In genomic region chr7:124915242-124915641, GRCh38 we compare ENCODE assay signal across 21 cellular contexts. TPM values are rescaled to one million over a fixed set of nuclear protein-coding genes. Genes with fewer than 3 reads are reported as not detected.
DNase-seq lines count a peak whose midpoint lies in the region; ATAC-seq and TF ChIP-seq lines count a peak whose summit lies in the region.
"Had no signal": no experiment of that assay in that cellular context is flagged by ENCODE, and none has a peak within 500 bp of the region (broad histone marks: within the 10 kb centered on the region; RNA-seq: fewer than 3 reads in every experiment).

No MANE protein-coding gene starts in this region.

- H3K27ac ChIP-seq in upper lobe of right lung (no peak overlapping the region), left ventricle myocardium inferior (replicated peaks) (no peak overlapping the region)
- H3K27ac ChIP-seq: A549, dorsolateral prefrontal cortex, esophagus muscularis mucosa, spleen had no signal

- H3K36me3 ChIP-seq in upper lobe of right lung (peaks cover 14% of the 10 kb centered on the region), left ventricle myocardium inferior (peaks cover 17% of the 10 kb centered on the region)

- TF ChIP-seq CTCF in upper lobe of right lung (IDR thresholded peaks at IDR 0.05) (no peak), left ventricle myocardium inferior (IDR thresholded peaks at IDR 0.05; ENCODE audit: borderline replicate concordance) (no peak)

- DNase-seq in NCI-H2107 (lab: John Stamatoyannopoulos, UW) (no peak), upper lobe of right lung (no peak), NCI-H2196 (lab: John Stamatoyannopoulos, UW; ENCODE audit: unreplicated experiment) (no peak), left ventricle myocardium inferior (no peak)
- DNase-seq: activated CD4-positive, alpha-beta T cell treated with anti-CD3 and anti-CD28 coated beads, Interleukin-2, amount 50 U/mL, for 1 hour; activated naive CD8-positive, alpha-beta T cell treated with anti-CD3 and anti-CD28 coated beads for 36 hours; activated T-cell treated with anti-CD3 and anti-CD28 coated beads, Interleukin-2, amount 50 U/mL, for 1 hour; dorsolateral prefrontal cortex; glutamatergic neuron; NCI-H187 treated with DMSO at 0.1 percent for 48 hours; NCI-H524 treated with DMSO at 0.1 percent for 48 hours; SK-N-SH; spleen; stimulated activated naive CD4-positive, alpha-beta T cell treated with Interleukin-2 at 50 U/mL for 16 hours had no signal

- H3K9me3 ChIP-seq in upper lobe of right lung (no peaks in the 10 kb centered on the region), left ventricle myocardium inferior (replicated peaks) (no peaks in the 10 kb centered on the region)
- H3K9me3 ChIP-seq: A549, esophagus muscularis mucosa, SK-N-SH, spleen had no signal

- intact Hi-C loops in upper lobe of right lung (cut with DNase I) = no loop called here
- intact Hi-C loops in left ventricle myocardium inferior (cut with micrococcal nuclease) = no loop called here

- H3K27me3 ChIP-seq in upper lobe of right lung = no peaks in the 10 kb centered on the region
- H3K27me3 ChIP-seq in left ventricle myocardium inferior (ENCODE audit: low read depth) = no peaks in the 10 kb centered on the region
- H3K27me3 ChIP-seq: dorsolateral prefrontal cortex, esophagus muscularis mucosa, spleen had no signal

- H3K4me1 ChIP-seq in upper lobe of right lung = no peaks in the 10 kb centered on the region
- peaks cover 38% of the 10 kb centered on the region for H3K4me1 ChIP-seq in left ventricle myocardium inferior
- H3K4me1 ChIP-seq: A549 had no signal

- peak; percentile 54 for ATAC-seq in GM18502 (IDR thresholded peaks at IDR 0.05; ENCODE audit: poor library complexity, unreplicated experiment)
- peak; percentile 48 for ATAC-seq in GM19395 (IDR thresholded peaks at IDR 0.05; ENCODE audit: unreplicated experiment)
- ATAC-seq in HG02623 (IDR thresholded peaks at IDR 0.05; ENCODE audit: unreplicated experiment) = peak; percentile 49
- ATAC-seq in HG03280 (IDR thresholded peaks at IDR 0.05; ENCODE audit: unreplicated experiment) = peak; percentile 50
- ATAC-seq in upper lobe of right lung = no peak
- ATAC-seq: A549 had no signal

- no peak overlapping the region for H3K4me3 ChIP-seq in upper lobe of right lung
- H3K4me3 ChIP-seq in left ventricle myocardium inferior = no peak overlapping the region
- H3K4me3 ChIP-seq: A549, dorsolateral prefrontal cortex, esophagus muscularis mucosa, lung, spleen had no signal

RNA-seq across cellular contexts. Expression of gene POT1, which starts 14.4 kb away (rescaled TPM):
- total RNA-seq in upper lobe of right lung (15.7 TPM), left ventricle myocardium inferior (14.3 TPM)
